Comparison of ENCODE assay signal across 8 cellular contexts in the genomic region with DNA sequence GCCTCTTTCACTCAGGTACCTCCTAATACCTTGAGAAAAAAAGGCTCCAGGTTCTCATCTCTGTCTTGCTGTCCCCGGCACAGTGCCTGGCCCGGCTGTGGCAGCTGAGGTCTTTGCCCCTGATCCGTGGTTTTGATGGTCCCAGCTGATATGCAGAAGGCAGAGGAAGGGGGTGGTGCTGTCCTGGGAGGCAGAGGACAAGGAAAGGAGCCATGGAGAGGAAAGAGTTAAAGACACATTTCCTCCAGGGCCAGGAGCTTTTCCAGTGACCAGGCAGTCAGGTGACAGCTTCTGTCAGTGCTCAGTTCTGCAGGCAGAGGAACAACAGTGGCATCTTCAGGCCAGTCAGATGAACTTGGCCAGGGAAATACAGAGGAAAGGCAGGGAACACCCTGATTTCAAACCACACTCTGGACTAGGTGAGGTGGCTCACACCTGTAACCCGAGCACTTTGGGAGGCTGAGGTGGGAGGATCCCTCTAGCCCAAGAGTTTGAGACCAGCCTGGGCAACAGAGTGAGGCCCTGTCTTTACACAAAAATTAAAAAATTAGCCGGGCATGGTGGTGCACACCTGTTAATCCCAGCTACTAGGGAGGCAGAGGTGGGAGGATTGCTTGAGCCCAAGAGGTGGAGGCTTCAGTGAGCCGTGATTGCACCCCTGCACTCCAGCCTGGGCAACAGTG. TPM values are rescaled to one million over a fixed set of nuclear protein-coding genes. Genes with fewer than 3 reads are reported as not detected.
DNase-seq lines count a peak whose midpoint lies in the region; ATAC-seq and TF ChIP-seq lines count a peak whose summit lies in the region.

No MANE protein-coding gene starts in this region.

- no peak for TF ChIP-seq POLR2A in transverse colon (IDR thresholded peaks at IDR 0.05)

- H3K4me1 ChIP-seq in foreskin keratinocyte = peaks cover 2% of the 10 kb centered on the region
- peaks cover 5 to 28% (median 15%) of the 10 kb centered on the region in 4 donors for H3K4me1 ChIP-seq in transverse colon

- no peaks in the 10 kb centered on the region for H3K9me3 ChIP-seq in transverse colon

- no peak overlapping the region for H3K27ac ChIP-seq in foreskin keratinocyte
- H3K27ac ChIP-seq in transverse colon = no peak overlapping the region

- no peak for TF ChIP-seq EP300 in transverse colon (IDR thresholded peaks at IDR 0.05; ENCODE audit: low read depth)

- WGBS in transverse colon (ENCODE audit: low coverage in 1 of 2), 2 donors = 72 to 80% methylated on average over 1 to 6 of the region's 6 CpGs

- DNase-seq in DMS53 (lab: John Stamatoyannopoulos, UW) = peak; percentile 86
- peak; percentile 96 for DNase-seq in SK-MEL-5 (ENCODE audit: low read depth, low spot score)
- peak in 1 of 2 donors; percentile 47 for DNase-seq in foreskin keratinocyte
- no peak for DNase-seq in transverse colon
- no peak for DNase-seq in GOT3 (lab: John Stamatoyannopoulos, UW)

- intact Hi-C loops in transverse colon (cut with DNase I; ENCODE audit: low total_unique reads) = no loop called here

- H3K36me3 ChIP-seq in transverse colon = no peaks in the 10 kb centered on the region

- no peak overlapping the region for H3K4me3 ChIP-seq in transverse colon

- H3K27me3 ChIP-seq in foreskin keratinocyte (no peaks in the 10 kb centered on the region), transverse colon (no peaks in the 10 kb centered on the region)

- in situ Hi-C loops in SK-MEL-5 (cut with HindIII; ENCODE audit: low pct_unique_long_range_greater_than_20kb, low sequenced_read_pairs) = no loop called here
- in situ Hi-C loops in transverse colon (cut with MboI; ENCODE audit: low pct_ligation_motif_present in 1 of 4, low pct_unique_long_range_greater_than_20kb in 1 of 4, low sequenced_read_pairs in 3 of 4) = loop anchor here in 3 of 4 donors (10.0 to 25.0 kb wide), 2 partner anchors 465 to 627 kb away; no protein-coding TSS in a partner anchor

- TF ChIP-seq CTCF in LNCAP (IDR thresholded peaks at IDR 0.05) (peak; percentile 75), foreskin keratinocyte (conservative IDR thresholded peaks at IDR 0.05) (peak; percentile 62), transverse colon (IDR thresholded peaks at IDR 0.05) (peak; percentile 12 to 59 (median 40))

- ATAC-seq in foreskin keratinocyte = no peak
- ATAC-seq in GM21526 (IDR thresholded peaks at IDR 0.05; ENCODE audit: low FRiP score, unreplicated experiment) = no peak
- ATAC-seq in GM21360 (IDR thresholded peaks at IDR 0.05; ENCODE audit: unreplicated experiment) = no peak

RNA-seq across cellular contexts. Expression of a gene that starts 3.3 kb away (rescaled TPM):
- total RNA-seq in SK-MEL-5 (2014; rRNA removed; shearing (Covaris generic)) = 39.3 and 45.1 TPM in 2 replicates
- polyA plus RNA-seq in SK-MEL-5 (2015; cell fraction: cytosol; rRNA removed) = 33.8 and 35.7 TPM in 2 replicates
- polyA plus RNA-seq in SK-MEL-5 (2015; cell fraction: nucleus; rRNA removed) = 99.3 and 141 TPM in 2 replicates
- total RNA-seq in foreskin keratinocyte (17.0 and 17.6 TPM in 2 replicates), transverse colon (100 to 1,000 TPM in 1 of 4 donors, 10 to 100 TPM in 3; 54.2 to 126 (median 69.1) TPM)
- polyA plus RNA-seq in foreskin keratinocyte = 15.1 and 17.9 TPM in 2 replicates

RNA-seq across cellular contexts. Expression of a gene that starts 24.7 kb away (rescaled TPM):
- total RNA-seq in SK-MEL-5 (2014; rRNA removed; shearing (Covaris generic)) = 0.03 and 0.08 TPM in 2 replicates
- polyA plus RNA-seq in SK-MEL-5 (2015; cell fraction: cytosol; rRNA removed) = 0.01 TPM in 1 of 2 replicates, not detected in the other
- not detected in 2 replicates for polyA plus RNA-seq in SK-MEL-5 (2015; cell fraction: nucleus; rRNA removed)
- total RNA-seq in foreskin keratinocyte = not detected in 2 replicates
- polyA plus RNA-seq in foreskin keratinocyte = not detected in 2 replicates
- total RNA-seq in transverse colon = 1 to 10 TPM in 2 of 4 donors, under 1 TPM in 2; under 0.01 to 1.7 (median 0.81) TPM

Comparison
In these comparisons a context has a peak if more than half of its experiments do, and no peak if none do; other contexts are left out.
1. DNase-seq: peak in DMS53 (single experiment) and SK-MEL-5 (single experiment); none in transverse colon (single experiment) and GOT3 (single experiment).
2. Peak in every context shown above with its lines, with median percentiles within 50 percentile points of each other: CTCF ChIP-seq.